In the genomic region with DNA sequence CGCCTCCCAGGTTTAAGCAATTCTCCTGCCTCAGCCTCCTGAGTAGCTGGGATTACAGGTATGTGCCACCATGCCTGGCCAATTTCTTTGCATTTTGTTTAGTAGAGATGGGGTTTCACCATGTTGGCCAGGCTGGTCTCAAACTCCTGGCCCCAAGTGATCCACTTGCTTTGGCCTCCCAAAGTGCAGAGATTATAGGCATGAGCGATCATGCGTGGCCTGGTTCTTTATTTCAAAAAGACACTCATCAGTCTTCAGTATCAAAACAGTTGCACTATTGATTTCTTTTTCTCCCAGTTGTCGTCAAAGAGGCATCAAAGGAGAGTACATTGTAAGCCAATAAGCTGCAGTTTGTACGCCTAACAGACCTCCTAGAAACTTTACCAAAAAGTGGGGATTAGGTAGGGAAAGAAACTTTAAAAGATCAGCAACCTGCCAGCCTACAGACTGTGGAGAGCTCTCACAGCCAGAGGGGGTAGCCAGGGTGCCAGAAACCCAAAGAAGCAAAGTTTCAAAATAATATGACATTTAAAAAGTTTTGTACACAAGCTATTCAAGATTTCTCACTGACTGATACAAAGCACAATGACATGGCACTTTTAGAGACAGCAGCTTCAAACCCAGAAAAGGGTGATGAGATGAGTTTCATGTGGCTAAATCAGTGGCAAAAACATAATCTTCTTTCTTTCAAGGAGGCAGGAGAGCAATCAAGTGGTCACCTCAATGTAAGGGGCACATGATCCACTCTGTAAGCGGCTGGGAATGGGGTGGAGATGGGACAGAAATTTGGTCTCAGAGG, we compare ENCODE assay signal across 16 cellular contexts.
A peak's percentile ranks its signal among the peaks of the same experiment; 100 is the strongest.
DNase-seq lines count a peak whose midpoint lies in the region; ATAC-seq and TF ChIP-seq lines count a peak whose summit lies in the region.
"Had no signal": no experiment of that assay in that cellular context is flagged by ENCODE, and none has a peak within 500 bp of the region (broad histone marks: within the 10 kb centered on the region; RNA-seq: fewer than 3 reads in every experiment).

No MANE protein-coding gene starts in this region.

- H3K27ac ChIP-seq in BLaER1 (peak overlapping the region; percentile 37; the same call in 1 of the 2 replicates), ascending aorta (peak overlapping the region; percentile 68 to 73)

- H3K4me1 ChIP-seq in BLaER1 (peaks cover 12% of the 10 kb centered on the region), ascending aorta (peaks cover 17 to 21% of the 10 kb centered on the region in 2 donors)

- no peaks in the 10 kb centered on the region for H3K36me3 ChIP-seq in BLaER1
- H3K36me3 ChIP-seq in ascending aorta, result no peaks in the 10 kb centered on the region

- H3K4me3 Mint-ChIP-seq in progenitor cell of endocrine pancreas (ENCODE audit: low read depth), result no peak overlapping the region
- H3K4me3 Mint-ChIP-seq: activated CD4-positive, alpha-beta memory T cell treated with anti-CD3 and anti-CD28 coated beads, Interleukin-2, amount 10 ng/mL, durations not matched to agents 7 days and 5 days; activated naive CD4-positive, alpha-beta T cell treated with anti-CD3 and anti-CD28 coated beads, Interleukin-2, amount 10 ng/mL, durations not matched to agents 7 days and 5 days; activated T-cell treated with anti-CD3 and anti-CD28 coated beads, Interleukin-2, amount 50 U/mL, for 4 hours; WTC11 had no signal

- H3K9me3 ChIP-seq in BLaER1 (no peaks in the 10 kb centered on the region), ascending aorta (no peaks in the 10 kb centered on the region)

- no peaks in the 10 kb centered on the region for H3K9me3 Mint-ChIP-seq in progenitor cell of endocrine pancreas (ENCODE audit: low read depth)
- H3K9me3 Mint-ChIP-seq: activated CD4-positive, alpha-beta memory T cell treated with anti-CD3 and anti-CD28 coated beads, Interleukin-2, amount 10 ng/mL, durations not matched to agents 7 days and 5 days; activated naive CD4-positive, alpha-beta T cell treated with anti-CD3 and anti-CD28 coated beads, Interleukin-2, amount 10 ng/mL, durations not matched to agents 7 days and 5 days; activated T-cell treated with anti-CD3 and anti-CD28 coated beads, Interleukin-2, amount 50 U/mL, for 4 hours; WTC11 had no signal

- H4K20me1 ChIP-seq in BLaER1, result no peaks in the 10 kb centered on the region

- H3K27ac Mint-ChIP-seq in progenitor cell of endocrine pancreas, result peak overlapping the region; percentile 33
- H3K27ac Mint-ChIP-seq: activated CD4-positive, alpha-beta memory T cell treated with anti-CD3 and anti-CD28 coated beads, Interleukin-2, amount 10 ng/mL, durations not matched to agents 7 days and 5 days; activated naive CD4-positive, alpha-beta T cell treated with anti-CD3 and anti-CD28 coated beads, Interleukin-2, amount 10 ng/mL, durations not matched to agents 7 days and 5 days; WTC11 had no signal

- H3K4me3 ChIP-seq in BLaER1, result no peak overlapping the region
- H3K4me3 ChIP-seq in ascending aorta, result no peak overlapping the region

- H3K36me3 Mint-ChIP-seq in progenitor cell of endocrine pancreas (ENCODE audit: insufficient read depth), result no peaks in the 10 kb centered on the region
- H3K36me3 Mint-ChIP-seq: activated naive CD4-positive, alpha-beta T cell treated with anti-CD3 and anti-CD28 coated beads, Interleukin-2, amount 10 ng/mL, durations not matched to agents 7 days and 5 days; WTC11 had no signal

- H3K27me3 Mint-ChIP-seq in progenitor cell of endocrine pancreas, result peaks cover 7% of the 10 kb centered on the region

- DNase-seq in HK-2 (ENCODE audit: unreplicated experiment), result peak; percentile 26
- DNase-seq in ascending aorta (ENCODE audit: low spot score in 2 of 2), result no peak
- DNase-seq in progenitor cell of endocrine pancreas (ENCODE audit: low spot score, unreplicated experiment), result no peak
- no peak for DNase-seq in iPS-NIHi7 (ENCODE audit: extremely low spot score)
- DNase-seq in UCSD-AML1 (lab: John Stamatoyannopoulos, UW; ENCODE audit: unreplicated experiment), result no peak
- DNase-seq: activated CD4-positive, alpha-beta memory T cell treated with anti-CD3 and anti-CD28 coated beads, Interleukin-2, amount 10 ng/mL, durations not matched to agents 7 days and 5 days; activated naive CD4-positive, alpha-beta T cell treated with anti-CD3 and anti-CD28 coated beads, Interleukin-2, amount 10 ng/mL, durations not matched to agents 7 days and 5 days; activated T-cell treated with anti-CD3 and anti-CD28 coated beads, Interleukin-2, amount 50 U/mL, for 4 hours; NCI-H2081; OCI-M1; stimulated activated CD4-positive, alpha-beta T cell treated with anti-CD3 and anti-CD28 coated beads, Interleukin-4, amount 100 ng/mL, for 4 hours; T-helper 2 cell had no signal

- no peak overlapping the region; the same call in 1 of the 2 replicates for H3K9ac ChIP-seq in BLaER1

- H3K27me3 ChIP-seq in BLaER1 (no peaks in the 10 kb centered on the region), ascending aorta (no peaks in the 10 kb centered on the region)

- intact Hi-C loops in ascending aorta (cut with DNase I), result no loop called here

- H3K4me2 ChIP-seq in BLaER1, result peak overlapping the region; percentile 5

- TF ChIP-seq CTCF in ascending aorta (IDR thresholded peaks at IDR 0.05), result no peak
- TF ChIP-seq CTCF in progenitor cell of endocrine pancreas (IDR thresholded peaks at IDR 0.05; ENCODE audit: unreplicated experiment), result no peak

- no peak for ATAC-seq in HG02870 (IDR thresholded peaks at IDR 0.05; ENCODE audit: unreplicated experiment)
- ATAC-seq: activated T-cell treated with anti-CD3 and anti-CD28 coated beads, Interleukin-2, amount 50 U/mL, for 4 hours; left lobe of liver; WTC11 had no signal

- H3K4me1 Mint-ChIP-seq in progenitor cell of endocrine pancreas (ENCODE audit: low read depth), result peaks cover 12% of the 10 kb centered on the region
